ENCODE assay signal across 28 cellular contexts in genomic region chr5:109928046-109928445, GRCh38.
"Had no signal": no experiment of that assay in that cellular context is flagged by ENCODE, and none has a peak within 500 bp of the region (broad histone marks: within the 10 kb centered on the region; RNA-seq: fewer than 3 reads in every experiment).

No MANE protein-coding gene starts in this region.

- H3K9me3 Mint-ChIP-seq: stimulated activated effector memory CD8-positive, alpha-beta T cell treated with anti-CD3 and anti-CD28 coated beads, Interleukin-12 subunit alpha, Interleukin-12 subunit beta, amount 100 ng/mL, for 72 hours; stimulated activated naive B cell treated with anti-CD40 and anti-IgM and Interleukin-4, amounts not matched to agents 10 μg/mL and 1 μg/mL and 100 μg/mL, for 72 hours; stimulated activated naive CD8-positive, alpha-beta T cell treated with anti-CD3 and anti-CD28 coated beads, Interleukin-15, amount 100 ng/mL, for 72 hours; stimulated activated naive CD8-positive, alpha-beta T cell treated with anti-CD3 and anti-CD28 coated beads, Interleukin-15, Interleukin-2, amounts not matched to agents 100 ng/mL and 50 ng/mL, for 24 hours; type B pancreatic cell had no signal

- H3K27me3 Mint-ChIP-seq: stimulated activated naive CD8-positive, alpha-beta T cell treated with anti-CD3 and anti-CD28 coated beads, Interleukin-15, amount 100 ng/mL, for 72 hours; stimulated activated naive CD8-positive, alpha-beta T cell treated with anti-CD3 and anti-CD28 coated beads, Interleukin-15, Interleukin-2, amounts not matched to agents 100 ng/mL and 50 ng/mL, for 24 hours; type B pancreatic cell had no signal

- FAIRE-seq: urothelium cell line had no signal

- H3K4me3 Mint-ChIP-seq: stimulated activated effector memory CD8-positive, alpha-beta T cell treated with anti-CD3 and anti-CD28 coated beads, Interleukin-12 subunit alpha, Interleukin-12 subunit beta, amount 100 ng/mL, for 72 hours; stimulated activated naive B cell treated with anti-CD40 and anti-IgM and Interleukin-4, amounts not matched to agents 10 μg/mL and 1 μg/mL and 100 μg/mL, for 72 hours; stimulated activated naive CD8-positive, alpha-beta T cell treated with anti-CD3 and anti-CD28 coated beads, Interleukin-15, amount 100 ng/mL, for 72 hours; stimulated activated naive CD8-positive, alpha-beta T cell treated with anti-CD3 and anti-CD28 coated beads, Interleukin-15, Interleukin-2, amounts not matched to agents 100 ng/mL and 50 ng/mL, for 24 hours; type B pancreatic cell had no signal

- H3K36me3 ChIP-seq: stomach, suprapubic skin, thoracic aorta, thyroid gland, tibial artery, tibial nerve, transverse colon, upper lobe of left lung, upper lobe of right lung, uterus, vagina had no signal

- H3K4me3 ChIP-seq: stomach, suprapubic skin, testis, thoracic aorta, thyroid gland, tibial artery, tibial nerve, transverse colon, upper lobe of left lung, upper lobe of right lung, uterus, vagina had no signal

- H3K9me3 ChIP-seq: stomach, suprapubic skin, testis, thoracic aorta, thyroid gland, tibial artery, tibial nerve, transverse colon, upper lobe of left lung, upper lobe of right lung, uterus, vagina had no signal

- H3K4me1 Mint-ChIP-seq: stimulated activated effector memory CD8-positive, alpha-beta T cell treated with anti-CD3 and anti-CD28 coated beads, Interleukin-12 subunit alpha, Interleukin-12 subunit beta, amount 100 ng/mL, for 72 hours had no signal

- DNase-seq: stimulated activated CD4-positive, alpha-beta T cell treated with anti-CD3 and anti-CD28 coated beads, Interleukin-2, amount 100 ng/mL, for 48 hours; stimulated activated CD4-positive, alpha-beta T cell treated with anti-CD3 and anti-CD28 coated beads, Interleukin-4, amount 100 ng/mL, for 1 hour; stimulated activated CD4-positive, alpha-beta T cell treated with anti-CD3 and anti-CD28 coated beads, Interleukin-4, amount 100 ng/mL, for 24 hours; stimulated activated CD4-positive, alpha-beta T cell treated with anti-CD3 and anti-CD28 coated beads, Interleukin-4, amount 100 ng/mL, for 4 hours; stimulated activated CD8-positive, alpha-beta memory T cell treated with anti-CD3 and anti-CD28 coated beads, Interleukin-4, amount 100 ng/mL, for 48 hours; stimulated activated naive B cell treated with anti-CD40 and anti-IgM and Interleukin-4, amounts not matched to agents 10 μg/mL and 1 μg/mL and 100 μg/mL, for 72 hours; stimulated activated naive CD4-positive, alpha-beta T cell; stimulated activated naive CD4-positive, alpha-beta T cell treated with Interleukin-2 at 50 U/mL for 16 hours; stimulated activated naive CD8-positive, alpha-beta T cell treated with anti-CD3 and anti-CD28 coated beads, Interleukin-15, amount 100 ng/mL, for 72 hours; stimulated activated naive CD8-positive, alpha-beta T cell treated with anti-CD3 and anti-CD28 coated beads, Interleukin-15, Interleukin-2, amounts not matched to agents 100 U/mL and 50 U/mL, for 24 hours; stomach; substantia nigra; testis; thyroid gland; tibial artery; transverse colon; trophoblast cell; upper lobe of left lung; upper lobe of right lung; uterus had no signal

- ATAC-seq: stimulated activated effector memory CD8-positive, alpha-beta T cell treated with anti-CD3 and anti-CD28 coated beads, Interleukin-12 subunit alpha, Interleukin-12 subunit beta, amount 100 ng/mL, for 72 hours; stimulated activated naive B cell treated with anti-CD40 and anti-IgM and Interleukin-4, amounts not matched to agents 10 μg/mL and 1 μg/mL and 100 μg/mL, for 72 hours; stimulated activated naive CD8-positive, alpha-beta T cell treated with anti-CD3 and anti-CD28 coated beads, Interleukin-15, amount 100 ng/mL, for 72 hours; stimulated activated naive CD8-positive, alpha-beta T cell treated with anti-CD3 and anti-CD28 coated beads, Interleukin-15, Interleukin-2, amounts not matched to agents 100 U/mL and 50 U/mL, for 24 hours; upper lobe of right lung had no signal

- H3K27ac Mint-ChIP-seq: stimulated activated effector memory CD8-positive, alpha-beta T cell treated with anti-CD3 and anti-CD28 coated beads, Interleukin-12 subunit alpha, Interleukin-12 subunit beta, amount 100 ng/mL, for 72 hours; stimulated activated naive B cell treated with anti-CD40 and anti-IgM and Interleukin-4, amounts not matched to agents 10 μg/mL and 1 μg/mL and 100 μg/mL, for 72 hours; stimulated activated naive CD8-positive, alpha-beta T cell treated with anti-CD3 and anti-CD28 coated beads, Interleukin-15, amount 100 ng/mL, for 72 hours; stimulated activated naive CD8-positive, alpha-beta T cell treated with anti-CD3 and anti-CD28 coated beads, Interleukin-15, Interleukin-2, amounts not matched to agents 100 ng/mL and 50 ng/mL, for 24 hours; type B pancreatic cell had no signal

- H3K27ac ChIP-seq: stomach, suprapubic skin, testis, thoracic aorta, thyroid gland, tibial artery, tibial nerve, transverse colon, upper lobe of left lung, upper lobe of right lung, uterus, vagina had no signal

- H3K27me3 ChIP-seq: stomach, suprapubic skin, testis, thyroid gland, tibial artery, tibial nerve, transverse colon, upper lobe of left lung, upper lobe of right lung, uterus, vagina had no signal

- H3K36me3 Mint-ChIP-seq: stimulated activated effector memory CD8-positive, alpha-beta T cell treated with anti-CD3 and anti-CD28 coated beads, Interleukin-12 subunit alpha, Interleukin-12 subunit beta, amount 100 ng/mL, for 72 hours; stimulated activated naive B cell treated with anti-CD40 and anti-IgM and Interleukin-4, amounts not matched to agents 10 μg/mL and 1 μg/mL and 100 μg/mL, for 72 hours; type B pancreatic cell had no signal

- H3K4me1 ChIP-seq: suprapubic skin, testis, thyroid gland, tibial artery, tibial nerve, transverse colon, upper lobe of left lung, upper lobe of right lung, uterus, vagina had no signal
